In the genomic region with DNA sequence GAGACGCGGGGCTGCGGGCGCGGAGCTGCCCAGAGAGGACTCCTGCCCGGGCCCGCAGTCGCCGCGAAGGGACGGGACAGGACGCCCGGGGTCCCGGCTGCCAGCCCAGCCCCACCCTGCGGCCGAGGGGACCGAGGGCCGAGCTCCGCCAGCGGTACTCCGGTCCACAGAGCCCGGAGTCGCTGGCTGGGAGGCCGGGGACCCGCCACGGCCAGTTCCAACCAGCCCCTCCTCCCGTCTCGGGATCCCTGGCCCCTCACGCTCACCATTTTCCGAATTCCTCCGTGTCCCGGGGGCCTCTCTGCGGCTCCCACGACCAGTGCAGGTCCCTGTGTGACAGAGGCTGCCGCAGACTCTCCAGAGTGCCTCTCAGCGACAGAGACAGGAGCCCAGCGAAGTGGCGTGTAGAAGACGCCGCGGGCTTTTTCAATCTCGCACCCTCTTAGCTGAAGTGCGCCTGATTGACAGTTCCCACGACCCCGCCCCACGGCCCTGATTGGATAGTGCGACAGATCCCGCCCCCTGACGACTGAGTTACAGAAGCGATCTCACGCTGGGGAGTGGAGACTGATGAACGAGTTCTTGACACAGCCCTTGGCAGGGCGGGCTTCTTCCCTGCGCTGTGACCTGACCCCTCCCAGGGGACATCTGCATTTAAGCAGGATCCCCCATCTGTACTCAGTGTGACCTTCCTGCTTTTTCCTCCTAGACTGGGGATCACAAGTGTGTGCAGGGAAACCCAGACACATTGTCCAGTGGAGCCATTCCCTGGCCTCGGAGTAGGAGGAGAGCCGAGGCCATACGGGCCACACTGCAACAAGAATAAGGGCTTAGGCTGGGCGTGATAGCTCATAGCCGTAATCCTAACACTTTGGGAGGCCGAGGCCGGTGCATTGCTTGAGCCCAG, we compare ENCODE assay signal across 8 cellular contexts. TPM values are rescaled to one million over a fixed set of nuclear protein-coding genes. Genes with fewer than 3 reads are reported as not detected.
DNase-seq lines count a peak whose midpoint lies in the region; ATAC-seq and TF ChIP-seq lines count a peak whose summit lies in the region.

No MANE protein-coding gene starts in this region.

- no peaks in the 10 kb centered on the region for H3K79me1 ChIP-seq in mesendoderm (ENCODE audit: low read length)

- no peaks in the 10 kb centered on the region for H3K9me3 ChIP-seq in endocrine pancreas (ENCODE audit: control insufficient read depth, low read length)

- H3K36me3 ChIP-seq in endocrine pancreas (ENCODE audit: control insufficient read depth, insufficient read depth, low read length): no peaks in the 10 kb centered on the region
- no peaks in the 10 kb centered on the region for H3K36me3 ChIP-seq in mesendoderm (ENCODE audit: control insufficient read depth, insufficient read depth, low read length)

- WGBS in mesendoderm (ENCODE audit: extremely low coverage, insufficient coverage, low lambda C conversion rate): no CpG with 5 or more reads among the region's 61 CpGs

- H4K5ac ChIP-seq in mesendoderm (ENCODE audit: low read length): no peak overlapping the region

- H3K4me3 ChIP-seq in endocrine pancreas (ENCODE audit: control insufficient read depth, insufficient read depth, low read length) (peak overlapping the region; percentile 31), mesendoderm (ENCODE audit: low read length) (peak overlapping the region; percentile 52)

- ATAC-seq in HG03457 (IDR thresholded peaks at IDR 0.05; ENCODE audit: unreplicated experiment): peak; percentile 71

- H2BK5ac ChIP-seq in mesendoderm (ENCODE audit: low read length): no peak overlapping the region

- peak overlapping the region; percentile 81 for H3K56ac ChIP-seq in mesendoderm (ENCODE audit: low read length)

- TF ChIP-seq CTCF in 22Rv1 (IDR thresholded peaks at IDR 0.05): no peak

- DNase-seq in NCI-H82 treated with DMSO at 0.1 percent for 48 hours (lab: John Stamatoyannopoulos, UW; ENCODE audit: unreplicated experiment): peak; percentile 91
- peak; percentile 49 to 84 (median 70) for DNase-seq in activated CD8-positive, alpha-beta memory T cell treated with anti-CD3 and anti-CD28 coated beads for 48 hours (ENCODE audit: low read depth in 2 of 3, low spot score in 2 of 3)
- peak; percentile 97 for DNase-seq in mesendoderm
- DNase-seq in stimulated activated CD8-positive, alpha-beta memory T cell treated with anti-CD3 and anti-CD28 coated beads, Interleukin-12 subunit alpha, Interleukin-12 subunit beta, amount 100 ng/mL, for 1 hour (ENCODE audit: low read depth): peak; percentile 72

- H3K27ac ChIP-seq in 22Rv1 (peak overlapping the region; percentile 71), mesendoderm (ENCODE audit: low read depth, low read length) (no peak overlapping the region)

- no peaks in the 10 kb centered on the region for H3K79me2 ChIP-seq in mesendoderm (ENCODE audit: control insufficient read depth, insufficient read depth, low read length)

- H2BK15ac ChIP-seq in mesendoderm (replicated peaks; ENCODE audit: low read depth): no peak overlapping the region

- H3K18ac ChIP-seq in mesendoderm (ENCODE audit: low read length): peak overlapping the region; percentile 61

- H2BK120ac ChIP-seq in mesendoderm (ENCODE audit: low read depth, low read length): no peak overlapping the region

- H3K4me2 ChIP-seq in mesendoderm (ENCODE audit: low read length): peak overlapping the region; percentile 42

- no peak overlapping the region for H2AK5ac ChIP-seq in mesendoderm (ENCODE audit: low read length)

- no peak overlapping the region for H3K23ac ChIP-seq in mesendoderm (ENCODE audit: low read length)

- TF ChIP-seq POLR2A in GM18526 (IDR thresholded peaks at IDR 0.05; ENCODE audit: extremely low read depth, insufficient read length): peak; percentile 73

- H3K9ac ChIP-seq in endocrine pancreas (ENCODE audit: control insufficient read depth, insufficient read depth, low read length): peak overlapping the region; percentile 65
- H3K9ac ChIP-seq in mesendoderm (ENCODE audit: low read length): peak overlapping the region; percentile 71

- no peaks in the 10 kb centered on the region for H3K27me3 ChIP-seq in endocrine pancreas (ENCODE audit: control insufficient read depth, insufficient read depth, low read length)
- no peaks in the 10 kb centered on the region for H3K27me3 ChIP-seq in mesendoderm (ENCODE audit: insufficient read depth, low read length, poor library complexity)

- H3K4me1 ChIP-seq in endocrine pancreas (ENCODE audit: control insufficient read depth, insufficient read depth, low read length) (no peaks in the 10 kb centered on the region), mesendoderm (ENCODE audit: control insufficient read depth, low read depth, low read length) (no peaks in the 10 kb centered on the region)

- H4K8ac ChIP-seq in mesendoderm (ENCODE audit: low read depth, low read length): no peak overlapping the region

- no peak overlapping the region for H3K4ac ChIP-seq in mesendoderm (ENCODE audit: low read depth, low read length)

RNA-seq across cellular contexts. Expression of a gene that starts 44.0 kb away (rescaled TPM):
- polyA plus RNA-seq in mesendoderm (2013, experiment 1 of 2): 2.2 TPM
- polyA plus RNA-seq in mesendoderm (2013, experiment 2 of 2): 2.0 TPM
